Comparison of ENCODE assay signal across 30 cellular contexts in the genomic region with DNA sequence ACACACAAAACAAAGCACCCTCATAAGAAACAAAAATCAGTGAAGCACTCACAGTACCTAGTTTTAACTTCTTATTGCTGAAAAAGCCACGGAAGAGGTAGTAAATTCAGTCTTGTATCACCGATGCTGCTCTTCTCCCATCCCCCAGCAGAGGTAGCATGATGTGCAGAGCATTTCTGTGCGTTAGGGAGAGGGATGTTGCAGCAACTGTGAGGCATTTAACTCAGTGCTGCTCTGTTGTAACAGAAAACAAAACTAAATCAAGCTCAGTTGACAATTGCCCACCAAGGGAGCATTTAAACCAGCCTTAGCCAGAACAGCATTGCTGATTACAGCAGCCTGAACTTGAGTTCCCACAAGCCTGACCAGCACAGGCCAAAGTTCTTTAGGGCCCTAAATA.
A peak's percentile ranks its signal among the peaks of the same experiment; 100 is the strongest.
DNase-seq lines count a peak whose midpoint lies in the region; ATAC-seq and TF ChIP-seq lines count a peak whose summit lies in the region.
"Had no signal": no experiment of that assay in that cellular context is flagged by ENCODE, and none has a peak within 500 bp of the region (broad histone marks: within the 10 kb centered on the region; RNA-seq: fewer than 3 reads in every experiment).

No MANE protein-coding gene starts in this region.

- no peaks in the 10 kb centered on the region for H3K79me2 ChIP-seq in H9 (ENCODE audit: insufficient read depth, low read length)

- ATAC-seq in HG02571 (IDR thresholded peaks at IDR 0.05; ENCODE audit: unreplicated experiment) (no peak), GM21717 (IDR thresholded peaks at IDR 0.05; ENCODE audit: unreplicated experiment) (no peak)
- ATAC-seq: A549; effector memory CD8-positive, alpha-beta T cell; HCT116; HepG2; naive thymus-derived CD8-positive, alpha-beta T cell; stimulated activated memory B cell treated with anti-CD40 and anti-IgM and Interleukin-4, amounts not matched to agents 10 μg/mL and 1 μg/mL and 100 μg/mL, for 72 hours had no signal

- H2BK5ac ChIP-seq in H9 (ENCODE audit: insufficient read length, low read length) = no peak overlapping the region

- no peaks in the 10 kb centered on the region; a peak in 1 of 5 replicates for H3K9me3 Mint-ChIP-seq in H9
- H3K9me3 Mint-ChIP-seq in CD4-positive, alpha-beta memory T cell = peaks cover 0 to 17% (median 6%) of the 10 kb centered on the region in 8 donors
- H3K9me3 Mint-ChIP-seq: activated naive CD4-positive, alpha-beta T cell treated with anti-CD3 and anti-CD28 coated beads, Interleukin-2, amount 50 U/mL, for 24 hours; effector memory CD8-positive, alpha-beta T cell; stimulated activated memory B cell treated with anti-CD40 and anti-IgM and Interleukin-4, amounts not matched to agents 10 μg/mL and 1 μg/mL and 100 μg/mL, for 72 hours had no signal

- no peaks in the 10 kb centered on the region for H3K23me2 ChIP-seq in H9 (ENCODE audit: insufficient read length, low read depth, low read length, poor library complexity, severe bottlenecking)

- H3K36me3 Mint-ChIP-seq in H9 (ENCODE audit: insufficient read depth in 1 of 3, low read depth in 3 of 3) = no peaks in the 10 kb centered on the region
- H3K36me3 Mint-ChIP-seq in CD4-positive, alpha-beta memory T cell = no peaks in the 10 kb centered on the region
- H3K36me3 Mint-ChIP-seq: activated naive CD4-positive, alpha-beta T cell treated with anti-CD3 and anti-CD28 coated beads, Interleukin-2, amount 50 U/mL, for 24 hours; CD8-positive, alpha-beta memory T cell; naive thymus-derived CD8-positive, alpha-beta T cell; stimulated activated memory B cell treated with anti-CD40 and anti-IgM and Interleukin-4, amounts not matched to agents 10 μg/mL and 1 μg/mL and 100 μg/mL, for 72 hours had no signal

- no peak overlapping the region for H2BK20ac ChIP-seq in H9 (ENCODE audit: low read depth, low read length, poor library complexity, severe bottlenecking)

- H3K27ac ChIP-seq in H9 (ENCODE audit: insufficient read length, low read depth, low read length) (no peak overlapping the region), cingulate gyrus (ENCODE audit: low read depth, low read length) (peak overlapping the region; percentile 21), substantia nigra (ENCODE audit: low read depth, low read length, poor library complexity, severe bottlenecking) (peak overlapping the region; percentile 56)
- no peak overlapping the region for H3K27ac ChIP-seq in CD4-positive, alpha-beta memory T cell (ENCODE audit: low read depth, low read length)
- H3K27ac ChIP-seq: A549, SJCRH30, skin epidermis, suprapubic skin, VCaP had no signal

- peak; percentile 33; the same call in 1 of the 3 replicates for TF ChIP-seq CTCF in H9 (conservative IDR thresholded peaks at IDR 0.05)

- no peak overlapping the region for H3K23ac ChIP-seq in H9 (ENCODE audit: insufficient read length, low read depth, low read length)

- H3K4me3 ChIP-seq in CD4-positive, alpha-beta memory T cell (ENCODE audit: low read length in 2 of 2) = no peak overlapping the region
- H3K4me3 ChIP-seq: A549, SJCRH30, skin epidermis, suprapubic skin had no signal

- no peak overlapping the region; a peak in 2 of 7 replicates for H3K27ac Mint-ChIP-seq in H9
- H3K27ac Mint-ChIP-seq in CD4-positive, alpha-beta memory T cell = no peak overlapping the region
- H3K27ac Mint-ChIP-seq: activated naive CD4-positive, alpha-beta T cell treated with anti-CD3 and anti-CD28 coated beads, Interleukin-2, amount 50 U/mL, for 24 hours; B cell; CD8-positive, alpha-beta memory T cell; effector memory CD8-positive, alpha-beta T cell; naive thymus-derived CD8-positive, alpha-beta T cell; stimulated activated memory B cell treated with anti-CD40 and anti-IgM and Interleukin-4, amounts not matched to agents 10 μg/mL and 1 μg/mL and 100 μg/mL, for 72 hours had no signal

- POLR2A ChIA-PET in CD4-positive, alpha-beta memory T cell (lab: Charles Lee; ENCODE audit: partially characterized antibody) = no interaction called here

- H4K20me1 ChIP-seq in H9 (ENCODE audit: control insufficient read depth, insufficient read depth, insufficient read length) = no peaks in the 10 kb centered on the region

- H3K4me1 ChIP-seq in H9 (ENCODE audit: insufficient read depth, low read length) = no peaks in the 10 kb centered on the region; the same call in 1 of the 2 replicates
- H3K4me1 ChIP-seq in CD4-positive, alpha-beta memory T cell (ENCODE audit: insufficient read depth, low read length) = no peaks in the 10 kb centered on the region
- H3K4me1 ChIP-seq: A549, SJCRH30, suprapubic skin had no signal

- H2AK5ac ChIP-seq in H9 (ENCODE audit: insufficient read length, low read length) = no peak overlapping the region

- H3K9ac ChIP-seq in H9 (ENCODE audit: extremely low read depth, insufficient read length, low read length) = no peak overlapping the region

- no peak overlapping the region for H3K18ac ChIP-seq in H9 (ENCODE audit: insufficient read length, low read depth, low read length)

- no peaks in the 10 kb centered on the region for H3K79me1 ChIP-seq in H9 (ENCODE audit: insufficient read depth, low read depth, low read length, poor library complexity, severe bottlenecking)

- no peak overlapping the region for H4K91ac ChIP-seq in H9 (ENCODE audit: insufficient read length, low read depth, low read length)

- intact Hi-C loops in CD4-positive, alpha-beta memory T cell (cut with micrococcal nuclease) = no loop called here
- intact Hi-C loops in cardiac septum (cut with DNase I) = no loop called here

- H3K14ac ChIP-seq in H9 (ENCODE audit: insufficient read depth, low read length) = no peak overlapping the region

- CTCF ChIA-PET in CD4-positive, alpha-beta memory T cell (lab: Charles Lee; ENCODE audit: partially characterized antibody) = no interaction called here

- H3K36me3 ChIP-seq in CD4-positive, alpha-beta memory T cell (ENCODE audit: insufficient read depth, low read length) = no peaks in the 10 kb centered on the region
- H3K36me3 ChIP-seq: SJCRH30, suprapubic skin had no signal

- no peak overlapping the region for H3T11ph ChIP-seq in H9 (ENCODE audit: low read length)

- H3K4ac ChIP-seq in H9 (ENCODE audit: low read depth, low read length) = no peak overlapping the region

- no peak overlapping the region for H2BK15ac ChIP-seq in H9 (ENCODE audit: low read depth, low read length)

- H3K9me3 ChIP-seq in H9 (ENCODE audit: control insufficient read depth, low read depth, low read length) = no peaks in the 10 kb centered on the region
- H3K9me3 ChIP-seq in CD4-positive, alpha-beta memory T cell (ENCODE audit: control insufficient read depth in 1 of 2, low read length in 2 of 2) = no peaks in the 10 kb centered on the region
- H3K9me3 ChIP-seq: A549, SJCRH30, suprapubic skin had no signal

- no peaks in the 10 kb centered on the region for H3K27me3 ChIP-seq in H9 (ENCODE audit: insufficient read depth, low read length)
- H3K27me3 ChIP-seq in CD4-positive, alpha-beta memory T cell (ENCODE audit: insufficient read depth, low read length) = no peaks in the 10 kb centered on the region
- H3K27me3 ChIP-seq: SJCRH30, suprapubic skin had no signal

- peaks cover 6 to 10% of the 10 kb centered on the region in 2 experiments for H3K4me1 Mint-ChIP-seq in H9
- H3K4me1 Mint-ChIP-seq in CD4-positive, alpha-beta memory T cell = no peaks in the 10 kb centered on the region
- H3K4me1 Mint-ChIP-seq: activated naive CD4-positive, alpha-beta T cell treated with anti-CD3 and anti-CD28 coated beads, Interleukin-2, amount 50 U/mL, for 24 hours; B cell; CD8-positive, alpha-beta memory T cell; naive thymus-derived CD8-positive, alpha-beta T cell; stimulated activated memory B cell treated with anti-CD40 and anti-IgM and Interleukin-4, amounts not matched to agents 10 μg/mL and 1 μg/mL and 100 μg/mL, for 72 hours had no signal

- no CpG with 5 or more reads among the region's 3 CpGs for WGBS in H9 (ENCODE audit: extremely low coverage, insufficient read length, low lambda C conversion rate)

- H2AFZ ChIP-seq in H9 (ENCODE audit: low read length) = no peak overlapping the region

- no peak overlapping the region for H2BK12ac ChIP-seq in H9 (ENCODE audit: insufficient read length, low read depth, low read length)

- DNase-seq in H9 (peak; percentile 33), medulla oblongata (ENCODE audit: extremely low spot score) (peak; percentile 34), substantia nigra (lab: John Stamatoyannopoulos, UW) (peak in 4 of 49 donors; percentile 1 to 15 (median 2)), cardiac septum (ENCODE audit: low spot score) (no peak)
- DNase-seq in CD4-positive, alpha-beta memory T cell = no peak
- DNase-seq: activated CD4-positive, alpha-beta T cell treated with anti-CD3 and anti-CD28 coated beads for 48 hours; CD8-positive, alpha-beta memory T cell; DMS 273 treated with DMSO at 0.1 percent for 48 hours; effector memory CD8-positive, alpha-beta T cell; EL; erythroblast; glutamatergic neuron; naive thymus-derived CD8-positive, alpha-beta T cell; NCI-H1417 treated with DMSO at 0.1 percent for 48 hours; NCI-H2081 treated with DMSO at 0.1 percent for 48 hours; NCI-H345; SJCRH30; T-helper 9 cell had no signal

- H4K8ac ChIP-seq in H9 (replicated peaks; ENCODE audit: insufficient read length, low read depth, low read length) = no peak overlapping the region

- no peak overlapping the region for H4K5ac ChIP-seq in H9 (ENCODE audit: insufficient read length, low read depth, low read length)

- H3K56ac ChIP-seq in H9 (ENCODE audit: insufficient read length, low read depth, low read length) = no peak overlapping the region

- H2BK120ac ChIP-seq in H9 (ENCODE audit: low read depth, low read length, poor library complexity, severe bottlenecking) = no peak overlapping the region

- no peak overlapping the region for H3K4me2 ChIP-seq in H9 (ENCODE audit: insufficient read depth, insufficient read length, low read length)
- H3K4me2 ChIP-seq: A549 had no signal

- no peak overlapping the region for H3K4me3 Mint-ChIP-seq in H9
- no peak overlapping the region for H3K4me3 Mint-ChIP-seq in CD4-positive, alpha-beta memory T cell
- H3K4me3 Mint-ChIP-seq: activated naive CD4-positive, alpha-beta T cell treated with anti-CD3 and anti-CD28 coated beads, Interleukin-2, amount 50 U/mL, for 24 hours; B cell; CD8-positive, alpha-beta memory T cell; effector memory CD8-positive, alpha-beta T cell; naive thymus-derived CD8-positive, alpha-beta T cell; stimulated activated memory B cell treated with anti-CD40 and anti-IgM and Interleukin-4, amounts not matched to agents 10 μg/mL and 1 μg/mL and 100 μg/mL, for 72 hours had no signal

- no peaks in the 10 kb centered on the region for H3K27me3 Mint-ChIP-seq in H9 (ENCODE audit: low read depth)
- no peaks in the 10 kb centered on the region for H3K27me3 Mint-ChIP-seq in CD4-positive, alpha-beta memory T cell
- H3K27me3 Mint-ChIP-seq: activated naive CD4-positive, alpha-beta T cell treated with anti-CD3 and anti-CD28 coated beads, Interleukin-2, amount 50 U/mL, for 24 hours; B cell; CD8-positive, alpha-beta memory T cell; effector memory CD8-positive, alpha-beta T cell; naive thymus-derived CD8-positive, alpha-beta T cell; stimulated activated memory B cell treated with anti-CD40 and anti-IgM and Interleukin-4, amounts not matched to agents 10 μg/mL and 1 μg/mL and 100 μg/mL, for 72 hours had no signal

Comparison
In these comparisons a context has a peak if more than half of its experiments do, and no peak if none do; other contexts are left out.
1. DNase-seq: peak in H9 (single experiment) and medulla oblongata (single experiment); none in CD4-positive, alpha-beta memory T cell (0 of 5) and cardiac septum (single experiment).
2. H3K27ac ChIP-seq: peak in cingulate gyrus (single experiment) and substantia nigra (single experiment); none in H9 (single experiment) and CD4-positive, alpha-beta memory T cell (single experiment).